In genomic region chr1:162561616-162562451, GRCh38 we compare ENCODE assay signal across 8 cellular contexts. TPM values are rescaled to one million over a fixed set of nuclear protein-coding genes. Genes with fewer than 3 reads are reported as not detected.
A peak's percentile ranks its signal among the peaks of the same experiment; 100 is the strongest.
DNase-seq lines count a peak whose midpoint lies in the region; ATAC-seq and TF ChIP-seq lines count a peak whose summit lies in the region.

TSS of gene UAP1 (plus strand) at chr1:162561722. CDS start at chr1:162566069, 4,347 bp downstream.

- H4K20me1 ChIP-seq in DND-41 (ENCODE audit: insufficient read depth, low read length): no peaks in the 10 kb centered on the region
- H4K20me1 ChIP-seq in neural progenitor cell (ENCODE audit: low read depth): no peaks in the 10 kb centered on the region

- POLR2A ChIA-PET in activated CD4-positive, alpha-beta memory T cell treated with anti-CD3 and anti-CD28 coated beads for 36 hours (lab: Charles Lee): interaction anchor here (1.0 kb wide), 2 partner anchors 57 to 64 kb away, joined by 3 read pairs; partner anchors contain the start of gene UHMK1

- H3K27me3 ChIP-seq in DND-41 (ENCODE audit: insufficient read depth, low read length, poor library complexity): no peaks in the 10 kb centered on the region
- no peaks in the 10 kb centered on the region for H3K27me3 ChIP-seq in neural progenitor cell

- DNase-seq in DND-41 (no peak), GM20000 (ENCODE audit: low spot score) (peak; percentile 33), foreskin fibroblast (no peak), neural progenitor cell (ENCODE audit: low spot score) (no peak), GM19238 (ENCODE audit: insufficient read length, low spot score) (no peak), DMS 273 treated with DMSO at 0.1 percent for 48 hours (lab: John Stamatoyannopoulos, UW) (no peak)
- DNase-seq in activated CD4-positive, alpha-beta memory T cell treated with anti-CD3 and anti-CD28 coated beads for 36 hours: no peak

- H3K9ac ChIP-seq in DND-41 (ENCODE audit: low read depth, low read length): peak within 1 kb of the TSS; percentile 89
- H3K9ac ChIP-seq in neural progenitor cell: peak within 1 kb of the TSS; percentile 39

- H2AFZ ChIP-seq in DND-41 (ENCODE audit: low read depth, low read length): peak within 1 kb of the TSS; percentile 88
- H2AFZ ChIP-seq in neural progenitor cell (replicated peaks): peak within 1 kb of the TSS; percentile 97

- peaks cover 8% of the 10 kb centered on the region for H3K36me3 Mint-ChIP-seq in activated CD4-positive, alpha-beta memory T cell treated with anti-CD3 and anti-CD28 coated beads for 36 hours
- peaks cover 2% of the 10 kb centered on the region for H3K36me3 Mint-ChIP-seq in neural progenitor cell

- H3K9me3 Mint-ChIP-seq in activated CD4-positive, alpha-beta memory T cell treated with anti-CD3 and anti-CD28 coated beads for 36 hours: no peaks in the 10 kb centered on the region
- no peaks in the 10 kb centered on the region for H3K9me3 Mint-ChIP-seq in neural progenitor cell

- peaks cover 9% of the 10 kb centered on the region for H3K36me3 ChIP-seq in DND-41 (ENCODE audit: insufficient read depth, low read length)
- no peaks in the 10 kb centered on the region for H3K36me3 ChIP-seq in neural progenitor cell

- H3K4me1 ChIP-seq in DND-41 (ENCODE audit: insufficient read depth, low read length) (peaks cover 25% of the 10 kb centered on the region), neural progenitor cell (peaks cover 12% of the 10 kb centered on the region)

- H3K9me3 ChIP-seq in DND-41 (ENCODE audit: insufficient read depth, low read length, severe bottlenecking): no peaks in the 10 kb centered on the region
- H3K9me3 ChIP-seq in neural progenitor cell (ENCODE audit: low read depth): no peaks in the 10 kb centered on the region

- CTCF ChIA-PET in activated CD4-positive, alpha-beta memory T cell treated with anti-CD3 and anti-CD28 coated beads for 36 hours (lab: Charles Lee): no interaction called here

- H3K4me1 Mint-ChIP-seq in activated CD4-positive, alpha-beta memory T cell treated with anti-CD3 and anti-CD28 coated beads for 36 hours (ENCODE audit: low read depth): peaks cover 37% of the 10 kb centered on the region
- peaks cover 19% of the 10 kb centered on the region for H3K4me1 Mint-ChIP-seq in neural progenitor cell

- no peak for TF ChIP-seq CTCF in DND-41 (IDR thresholded peaks at IDR 0.05; ENCODE audit: borderline replicate concordance, extremely low read depth, low read length, poor library complexity, severe bottlenecking)
- no peak for TF ChIP-seq CTCF in GM20000 (IDR thresholded peaks at IDR 0.05; ENCODE audit: extremely low read depth, missing control alignments)
- TF ChIP-seq CTCF in foreskin fibroblast (IDR thresholded peaks at IDR 0.05; ENCODE audit: low read depth, low read length): no peak
- TF ChIP-seq CTCF in neural progenitor cell (IDR thresholded peaks at IDR 0.05): no peak

- H3F3A ChIP-seq in neural progenitor cell (ENCODE audit: low read depth): peaks cover 7% of the 10 kb centered on the region

- H3K27ac ChIP-seq in DND-41 (ENCODE audit: low read length) (peak within 1 kb of the TSS; percentile 83), neural progenitor cell (no peak within 1 kb of the TSS)

- H3K4me2 ChIP-seq in DND-41 (ENCODE audit: insufficient read depth, low read length): peak within 1 kb of the TSS; percentile 93
- H3K4me2 ChIP-seq in neural progenitor cell: peak within 1 kb of the TSS; percentile 90

- H3K27me3 Mint-ChIP-seq in activated CD4-positive, alpha-beta memory T cell treated with anti-CD3 and anti-CD28 coated beads for 36 hours: no peaks in the 10 kb centered on the region
- H3K27me3 Mint-ChIP-seq in neural progenitor cell (ENCODE audit: insufficient read depth, low read depth): peaks cover 2% of the 10 kb centered on the region

- H3K4me3 Mint-ChIP-seq in activated CD4-positive, alpha-beta memory T cell treated with anti-CD3 and anti-CD28 coated beads for 36 hours: peak within 1 kb of the TSS; percentile 93
- peak within 1 kb of the TSS; percentile 93 for H3K4me3 Mint-ChIP-seq in neural progenitor cell

- ATAC-seq in DND-41 (ENCODE audit: insufficient read depth, low read depth): peak; percentile 42
- ATAC-seq in HG03521 (IDR thresholded peaks at IDR 0.05; ENCODE audit: unreplicated experiment): peak; percentile 32

- peak within 1 kb of the TSS; percentile 93 for H3K27ac Mint-ChIP-seq in activated CD4-positive, alpha-beta memory T cell treated with anti-CD3 and anti-CD28 coated beads for 36 hours
- H3K27ac Mint-ChIP-seq in neural progenitor cell: peak within 1 kb of the TSS; percentile 97

- H3K4me3 ChIP-seq in DND-41 (ENCODE audit: low read depth in 1 of 2, low read length in 2 of 2) (peak within 1 kb of the TSS; percentile 60 to 87), foreskin fibroblast (ENCODE audit: low read depth in 1 of 2, low read length in 2 of 2) (peak within 1 kb of the TSS; percentile 79 to 81), neural progenitor cell (peak within 1 kb of the TSS; percentile 77)

- H3K79me2 ChIP-seq in DND-41 (ENCODE audit: insufficient read depth, low read length): peaks cover 22% of the 10 kb centered on the region
- H3K79me2 ChIP-seq in neural progenitor cell (ENCODE audit: low read depth): peaks cover 30% of the 10 kb centered on the region

- intact Hi-C loops in activated CD4-positive, alpha-beta memory T cell treated with anti-CD3 and anti-CD28 coated beads for 36 hours (cut with micrococcal nuclease): loop anchor here (1.0 to 5.0 kb wide), 4 partner anchors 23 to 759 kb away; partner anchors contain the start of genes HSD17B7, NUF2 and UHMK1

RNA-seq across cellular contexts. Expression of gene UAP1, which starts in this region (rescaled TPM):
- 10 to 100 TPM; 28.9 to 32.2 TPM for total RNA-seq in activated CD4-positive, alpha-beta memory T cell treated with anti-CD3 and anti-CD28 coated beads for 36 hours
- 34.8 and 57.1 TPM in 2 replicates for total RNA-seq in neural progenitor cell (ENCODE audit: low replicate concordance)
